24 cellular contexts compared by ENCODE assay signal in the genomic region with DNA sequence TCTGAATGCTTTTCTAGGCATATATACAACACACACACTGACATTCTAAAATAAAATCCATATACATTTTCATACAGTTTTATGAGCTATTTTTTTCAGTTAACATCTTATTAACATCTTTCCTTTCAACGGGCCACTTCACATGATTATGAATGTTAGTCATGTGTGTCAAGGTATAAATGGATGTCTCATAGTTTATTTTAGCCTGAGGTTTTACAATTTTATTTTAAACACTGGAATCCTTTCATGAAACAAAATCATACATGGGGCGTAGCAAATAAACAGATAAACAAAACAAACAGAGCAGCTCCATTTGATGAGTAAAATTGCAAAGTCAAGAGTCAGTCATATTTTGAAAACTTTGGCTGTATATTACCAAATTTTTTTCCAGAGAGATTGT.
"Had no signal": no experiment of that assay in that cellular context is flagged by ENCODE, and none has a peak within 500 bp of the region (broad histone marks: within the 10 kb centered on the region; RNA-seq: fewer than 3 reads in every experiment).

No MANE protein-coding gene starts in this region.

- H3K27me3 ChIP-seq: SJSA1 had no signal

- H3K36me3 ChIP-seq: SJSA1 had no signal

- DNase-seq: Kasumi-1, MM.1S, NCI-H1092 treated with DMSO at 0.1 percent for 48 hours, NCI-H1436, NCI-H187, NCI-H2029, NCI-H2081 treated with DMSO at 0.1 percent for 48 hours, NCI-H2171, NCI-H226, NCI-H446, NCI-H510A, NCI-H524 treated with DMSO at 0.1 percent for 48 hours, NCI-H69, NCI-H774, PC-9, Right ventricle myocardium superior, RPMI8226, SIG-M5, SK-N-SH, SW 1271 had no signal

- H3K9ac ChIP-seq: KMS-11, SK-N-SH had no signal

- H3K4me2 ChIP-seq: KMS-11, PC-9, SK-N-SH had no signal

- H3K4me3 ChIP-seq: K562, PC-9, SJSA1 had no signal

- H3K9me3 ChIP-seq: SJSA1 had no signal

- H3K4me1 ChIP-seq: SJSA1 had no signal

- H2AFZ ChIP-seq: PC-9 had no signal

- H3K27ac ChIP-seq: HL-60, KMS-11, PC-9, SJSA1 had no signal
